In genomic region chr11:118194835-118195627, GRCh38 we compare ENCODE assay signal across 9 cellular contexts. TPM values are rescaled to one million over a fixed set of nuclear protein-coding genes. Genes with fewer than 3 reads are reported as not detected.
DNase-seq lines count a peak whose midpoint lies in the region; ATAC-seq and TF ChIP-seq lines count a peak whose summit lies in the region.
"Had no signal": no experiment of that assay in that cellular context is flagged by ENCODE, and none has a peak within 500 bp of the region (broad histone marks: within the 10 kb centered on the region; RNA-seq: fewer than 3 reads in every experiment).

No MANE protein-coding gene starts in this region.

- H3K36me3 Mint-ChIP-seq in activated CD4-positive, alpha-beta T cell treated with anti-CD3 and anti-CD28 coated beads, Interleukin-2, amount 10 ng/mL, durations not matched to agents 24 days and 14 days (ENCODE audit: low read depth), result peaks cover 86% of the 10 kb centered on the region
- peaks cover 4 to 78% (median 24%) of the 10 kb centered on the region in 3 donors for H3K36me3 Mint-ChIP-seq in naive thymus-derived CD8-positive, alpha-beta T cell

- no peak overlapping the region for H3K9ac ChIP-seq in mammary epithelial cell (ENCODE audit: insufficient read depth, low read length)

- H3K27ac ChIP-seq in mammary epithelial cell (ENCODE audit: insufficient read depth, low read depth, low read length) (no peak overlapping the region), tibial nerve (peak overlapping the region in 1 of 4 donors; percentile 40)
- H3K27ac ChIP-seq: C4-2B had no signal

- POLR2A ChIA-PET in naive thymus-derived CD8-positive, alpha-beta T cell (lab: Charles Lee), result interaction anchor here (0.7 to 1.1 kb wide), 2 partner anchors 24 to 30 kb away, joined by 3 read pairs; partner anchors contain the start of gene JAML

- H3K27ac Mint-ChIP-seq in activated CD4-positive, alpha-beta T cell treated with anti-CD3 and anti-CD28 coated beads, Interleukin-2, amount 10 ng/mL, durations not matched to agents 24 days and 14 days, result peak overlapping the region; percentile 48
- peak overlapping the region in 4 of 10 donors; percentile 9 to 79 (median 74) for H3K27ac Mint-ChIP-seq in naive thymus-derived CD8-positive, alpha-beta T cell

- WGBS in mammary epithelial cell (ENCODE audit: low coverage, missing lambda C conversion rate), result 2% methylated on average over 9 of the region's 10 CpGs
- WGBS in tibial nerve, 2 donors, result 34 to 40% methylated on average over 10 of the region's 10 CpGs

- H3K9me3 ChIP-seq in mammary epithelial cell (replicated peaks; ENCODE audit: insufficient read depth, low read length) (no peaks in the 10 kb centered on the region), tibial nerve (peaks cover 0 to 5% (median 0%) of the 10 kb centered on the region in 4 donors)

- no peak overlapping the region for H3K4me2 ChIP-seq in mammary epithelial cell (ENCODE audit: insufficient read depth, low read depth, low read length)

- dilution Hi-C loops in mammary epithelial cell (cut with HindIII; ENCODE audit: low sequenced_read_pairs), result no loop called here

- CTCF ChIA-PET in mammary epithelial cell (lab: Charles Lee; ENCODE audit: low non-redundant PET), result no interaction called here

- DNase-seq in activated CD4-positive, alpha-beta T cell treated with anti-CD3 and anti-CD28 coated beads, Interleukin-2, amount 10 ng/mL, durations not matched to agents 24 days and 14 days, result no peak
- no peak for DNase-seq in activated CD4-positive, alpha-beta T cell treated with anti-CD3 and anti-CD28 coated beads, Interleukin-2, amount 50 U/mL, for 4 hours
- DNase-seq in mammary epithelial cell (peak; percentile 89), left kidney (ENCODE audit: low read depth, low spot score) (peak; percentile 66), tibial nerve (ENCODE audit: low spot score in 2 of 2) (peak; percentile 48 to 86), SKM-1 treated with dmso at 0.1 percent for 144 hours (lab: John Stamatoyannopoulos, UW; ENCODE audit: unreplicated experiment) (no peak), OCI-M1 (lab: John Stamatoyannopoulos, UW) (no peak)
- no peak for DNase-seq in naive thymus-derived CD8-positive, alpha-beta T cell

- in situ Hi-C loops in mammary epithelial cell (cut with MboI; ENCODE audit: low sequenced_read_pairs in 2 of 2), result loop anchor here (5.0 kb wide), 2 partner anchors 97 to 157 kb away; no protein-coding TSS in a partner anchor

- H3K4me1 Mint-ChIP-seq in activated CD4-positive, alpha-beta T cell treated with anti-CD3 and anti-CD28 coated beads, Interleukin-2, amount 10 ng/mL, durations not matched to agents 24 days and 14 days, result peaks cover 21% of the 10 kb centered on the region
- peaks cover 2 to 14% (median 13%) of the 10 kb centered on the region in 4 donors for H3K4me1 Mint-ChIP-seq in naive thymus-derived CD8-positive, alpha-beta T cell

- intact Hi-C loops in activated CD4-positive, alpha-beta T cell treated with anti-CD3 and anti-CD28 coated beads, Interleukin-2, amount 10 ng/mL, durations not matched to agents 24 days and 14 days (cut with micrococcal nuclease), result no loop called here
- intact Hi-C loops in mammary epithelial cell (cut with micrococcal nuclease), result loop anchor here (1.0 to 5.0 kb wide), 4 partner anchors 14 to 207 kb away; partner anchors contain the start of gene ATP5MG

- ATAC-seq in naive thymus-derived CD8-positive, alpha-beta T cell, result no peak

- H3K27me3 ChIP-seq in mammary epithelial cell (ENCODE audit: insufficient read depth, low read length) (no peaks in the 10 kb centered on the region), tibial nerve (no peaks in the 10 kb centered on the region)

- H2AFZ ChIP-seq in mammary epithelial cell (ENCODE audit: low read depth, low read length), result peak overlapping the region; percentile 19

- no peak for TF ChIP-seq POLR2A in tibial nerve (IDR thresholded peaks at IDR 0.05)

- BruUV-seq in mammary epithelial cell (replicated peaks; lab: Mats Ljungman, UMichigan), result no TSS peak

- H3K4me3 Mint-ChIP-seq in activated CD4-positive, alpha-beta T cell treated with anti-CD3 and anti-CD28 coated beads, Interleukin-2, amount 10 ng/mL, durations not matched to agents 24 days and 14 days, result no peak overlapping the region
- no peak overlapping the region for H3K4me3 Mint-ChIP-seq in naive thymus-derived CD8-positive, alpha-beta T cell

- no peaks in the 10 kb centered on the region for H3K9me3 Mint-ChIP-seq in activated CD4-positive, alpha-beta T cell treated with anti-CD3 and anti-CD28 coated beads, Interleukin-2, amount 10 ng/mL, durations not matched to agents 24 days and 14 days
- H3K9me3 Mint-ChIP-seq in naive thymus-derived CD8-positive, alpha-beta T cell, result peaks cover 0 to 5% (median 0%) of the 10 kb centered on the region in 9 donors

- H3K4me1 ChIP-seq in mammary epithelial cell (ENCODE audit: insufficient read depth, low read length) (peaks cover 18% of the 10 kb centered on the region), tibial nerve (peaks cover 0 to 21% (median 6%) of the 10 kb centered on the region in 4 donors)

- peaks cover under 1% of the 10 kb centered on the region for H3K27me3 Mint-ChIP-seq in activated CD4-positive, alpha-beta T cell treated with anti-CD3 and anti-CD28 coated beads, Interleukin-2, amount 10 ng/mL, durations not matched to agents 24 days and 14 days
- H3K27me3 Mint-ChIP-seq in naive thymus-derived CD8-positive, alpha-beta T cell, result no peaks in the 10 kb centered on the region

- H3K4me3 ChIP-seq in mammary epithelial cell (replicated peaks in 1 of 3; ENCODE audit: insufficient read depth in 1 of 3, low read depth in 2 of 3, low read length in 3 of 3) (no peak overlapping the region), tibial nerve (no peak overlapping the region)

- peak in 1 of 2 donors; percentile 62 for TF ChIP-seq EP300 in tibial nerve (IDR thresholded peaks at IDR 0.05)

- no peaks in the 10 kb centered on the region for H4K20me1 ChIP-seq in mammary epithelial cell (ENCODE audit: insufficient read depth, low read length)

- TF ChIP-seq CTCF in mammary epithelial cell (conservative IDR thresholded peaks at IDR 0.05 in 1 of 2, IDR thresholded peaks at IDR 0.05 in 1 of 2; ENCODE audit: extremely low read depth in 1 of 2, insufficient read depth in 1 of 2, low read depth in 1 of 2, low read length in 2 of 2) (no peak), tibial nerve (IDR thresholded peaks at IDR 0.05) (no peak)

- H3K79me2 ChIP-seq in mammary epithelial cell (ENCODE audit: insufficient read depth, low read length), result no peaks in the 10 kb centered on the region

- H3K36me3 ChIP-seq in mammary epithelial cell (ENCODE audit: insufficient read depth, low read length), result no peaks in the 10 kb centered on the region
- no peaks in the 10 kb centered on the region for H3K36me3 ChIP-seq in tibial nerve

RNA-seq across cellular contexts. Expression of gene SCN2B, which starts 18.6 kb away (rescaled TPM):
- total RNA-seq in activated CD4-positive, alpha-beta T cell treated with anti-CD3 and anti-CD28 coated beads, Interleukin-2, amount 10 ng/mL, durations not matched to agents 24 days and 14 days, result 0.02 and 0.05 TPM in 2 replicates
- total RNA-seq in mammary epithelial cell (1 to 10 TPM in 1 of 2 donors, under 1 TPM in 1; 0.99 to 1.8 TPM), tibial nerve (1 to 10 TPM in 1 of 4 donors, under 1 TPM in 2, not detected in 1; 0.78 to 1.3 (median 0.87) TPM)
- polyA plus RNA-seq in mammary epithelial cell, result 0.43 TPM
- not detected for polyA minus RNA-seq in mammary epithelial cell
- total RNA-seq in naive thymus-derived CD8-positive, alpha-beta T cell, result not detected
- not detected for polyA plus RNA-seq in naive thymus-derived CD8-positive, alpha-beta T cell

RNA-seq across cellular contexts. Expression of gene JAML, which starts 29.8 kb away (rescaled TPM):
- 303 and 318 TPM in 2 replicates for total RNA-seq in activated CD4-positive, alpha-beta T cell treated with anti-CD3 and anti-CD28 coated beads, Interleukin-2, amount 10 ng/mL, durations not matched to agents 24 days and 14 days
- not detected for total RNA-seq in mammary epithelial cell
- polyA plus RNA-seq in mammary epithelial cell, result not detected
- not detected for polyA minus RNA-seq in mammary epithelial cell
- total RNA-seq in tibial nerve, result 1 to 10 TPM in 3 of 4 donors, under 1 TPM in 1; 0.60 to 4.5 (median 3.9) TPM
- 100 to 1,000 TPM; 157 to 161 TPM for total RNA-seq in naive thymus-derived CD8-positive, alpha-beta T cell
- polyA plus RNA-seq in naive thymus-derived CD8-positive, alpha-beta T cell, result 100 to 1,000 TPM; 120 to 195 (median 159) TPM

RNA-seq across cellular contexts. Expression of gene SCN4B, which starts 42.4 kb away (rescaled TPM):
- 0.07 and 0.36 TPM in 2 replicates for total RNA-seq in activated CD4-positive, alpha-beta T cell treated with anti-CD3 and anti-CD28 coated beads, Interleukin-2, amount 10 ng/mL, durations not matched to agents 24 days and 14 days
- total RNA-seq in mammary epithelial cell (10 to 100 TPM in 1 of 2 donors, 1 to 10 TPM in 1; 6.5 to 11.5 TPM), tibial nerve (1 to 10 TPM in 2 of 4 donors, under 1 TPM in 2; 0.66 to 4.1 (median 1.1) TPM)
- 4.5 TPM for polyA plus RNA-seq in mammary epithelial cell
- polyA minus RNA-seq in mammary epithelial cell, result 12.9 TPM
- not detected for total RNA-seq in naive thymus-derived CD8-positive, alpha-beta T cell
- polyA plus RNA-seq in naive thymus-derived CD8-positive, alpha-beta T cell, result not detected

RNA-seq across cellular contexts. Expression of gene MPZL3, which starts 57.1 kb away (rescaled TPM):
- total RNA-seq in activated CD4-positive, alpha-beta T cell treated with anti-CD3 and anti-CD28 coated beads, Interleukin-2, amount 10 ng/mL, durations not matched to agents 24 days and 14 days, result 64.6 and 65.4 TPM in 2 replicates
- total RNA-seq in mammary epithelial cell (10 to 100 TPM; 10.9 to 25.7 TPM), tibial nerve (1 to 10 TPM in 3 of 4 donors, under 1 TPM in 1; 0.87 to 3.1 (median 1.9) TPM)
- polyA plus RNA-seq in mammary epithelial cell, result 4.3 TPM
- 25.3 TPM for polyA minus RNA-seq in mammary epithelial cell
- 10 to 100 TPM; 11.2 to 12.6 TPM for total RNA-seq in naive thymus-derived CD8-positive, alpha-beta T cell
- 1 to 10 TPM; 1.9 to 3.4 (median 3.2) TPM for polyA plus RNA-seq in naive thymus-derived CD8-positive, alpha-beta T cell

Comparison
In these comparisons a context has a peak if more than half of its experiments do, and no peak if none do; other contexts are left out.
1. DNase-seq: peak in mammary epithelial cell (single experiment), left kidney (single experiment) and tibial nerve (2 of 2); none in activated CD4-positive, alpha-beta T cell treated with anti-CD3 and anti-CD28 coated beads, Interleukin-2, amount 10 ng/mL, durations not matched to agents 24 days and 14 days (single experiment), activated CD4-positive, alpha-beta T cell treated with anti-CD3 and anti-CD28 coated beads, Interleukin-2, amount 50 U/mL, for 4 hours (0 of 2), SKM-1 treated with dmso at 0.1 percent for 144 hours (single experiment), naive thymus-derived CD8-positive, alpha-beta T cell (0 of 10) and OCI-M1 (single experiment).
2. RNA of gene JAML, which starts 29.8 kb away (total RNA-seq): 303 to 318 TPM in activated CD4-positive, alpha-beta T cell treated with anti-CD3 and anti-CD28 coated beads, Interleukin-2, amount 10 ng/mL, durations not matched to agents 24 days and 14 days and 157 to 161 TPM in naive thymus-derived CD8-positive, alpha-beta T cell; 0.60 to 4.5 TPM in tibial nerve and not detected in mammary epithelial cell; every median in the first group is over 10 times any median in the second.